27 cellular contexts compared by ENCODE assay signal in genomic region chr2:15750822-15751221, GRCh38.
"Had no signal": no experiment of that assay in that cellular context is flagged by ENCODE, and none has a peak within 500 bp of the region (broad histone marks: within the 10 kb centered on the region; RNA-seq: fewer than 3 reads in every experiment).

No MANE protein-coding gene starts in this region.

- H3K4me1 Mint-ChIP-seq: activated B cell treated with CpG ODN at 0.5 μM for 24 hours; activated CD4-positive, alpha-beta T cell treated with anti-CD3 and anti-CD28 coated beads, Interleukin-2, amount 10 ng/mL, durations not matched to agents 24 days and 14 days; activated CD8-positive, alpha-beta memory T cell treated with anti-CD3 and anti-CD28 coated beads, Interleukin-2, amount 10 ng/mL, durations not matched to agents 7 days and 5 days; activated naive CD4-positive, alpha-beta T cell treated with anti-CD3 and anti-CD28 coated beads, Interleukin-2, amount 50 U/mL, for 24 hours; T-cell had no signal

- FAIRE-seq: K562, RCC 7860, TTC549 had no signal

- ATAC-seq: activated CD8-positive, alpha-beta memory T cell treated with anti-CD3 and anti-CD28 coated beads, Interleukin-2, amount 10 ng/mL, durations not matched to agents 7 days and 5 days; K562; PC-3; T-cell had no signal

- H3K9me3 Mint-ChIP-seq: activated B cell treated with CpG ODN at 0.5 μM for 24 hours; activated CD4-positive, alpha-beta T cell treated with anti-CD3 and anti-CD28 coated beads, Interleukin-2, amount 10 ng/mL, durations not matched to agents 24 days and 14 days; activated naive CD4-positive, alpha-beta T cell treated with anti-CD3 and anti-CD28 coated beads, Interleukin-2, amount 50 U/mL, for 24 hours; activated T-cell treated with anti-CD3 and anti-CD28 coated beads, Interleukin-2, amount 50 U/mL, for 24 hours; activated T-helper 1 cell treated with anti-CD3 and anti-CD28 coated beads, Interleukin-12 subunit alpha, Interleukin-12 subunit beta, Interleukin-2, Interleukin-4 antibody, amounts not matched to agents 30 ng/mL and 10 ng/mL and 1 ng/mL, durations not matched to agents 14 hours and 24 hours and 36 hours; T-cell had no signal

- H3K36me3 Mint-ChIP-seq: activated CD8-positive, alpha-beta memory T cell treated with anti-CD3 and anti-CD28 coated beads, Interleukin-2, amount 10 ng/mL, durations not matched to agents 7 days and 5 days; activated naive CD4-positive, alpha-beta T cell treated with anti-CD3 and anti-CD28 coated beads, Interleukin-2, amount 50 U/mL, for 24 hours; T-cell had no signal

- H3K27ac Mint-ChIP-seq: activated B cell treated with CpG ODN at 0.5 μM for 24 hours; activated CD4-positive, alpha-beta T cell treated with anti-CD3 and anti-CD28 coated beads, Interleukin-2, amount 10 ng/mL, durations not matched to agents 24 days and 14 days; activated CD8-positive, alpha-beta memory T cell treated with anti-CD3 and anti-CD28 coated beads, Interleukin-2, amount 10 ng/mL, durations not matched to agents 7 days and 5 days; activated naive CD4-positive, alpha-beta T cell treated with anti-CD3 and anti-CD28 coated beads, Interleukin-2, amount 50 U/mL, for 24 hours; activated T-cell treated with anti-CD3 and anti-CD28 coated beads, Interleukin-2, amount 50 U/mL, for 24 hours; activated T-helper 1 cell treated with anti-CD3 and anti-CD28 coated beads, Interleukin-12 subunit alpha, Interleukin-12 subunit beta, Interleukin-2, Interleukin-4 antibody, amounts not matched to agents 30 ng/mL and 10 ng/mL and 1 ng/mL, durations not matched to agents 14 hours and 24 hours and 36 hours; T-cell had no signal

- H3K27me3 Mint-ChIP-seq: activated CD4-positive, alpha-beta T cell treated with anti-CD3 and anti-CD28 coated beads, Interleukin-2, amount 10 ng/mL, durations not matched to agents 24 days and 14 days; activated CD8-positive, alpha-beta memory T cell treated with anti-CD3 and anti-CD28 coated beads, Interleukin-2, amount 10 ng/mL, durations not matched to agents 7 days and 5 days had no signal

- H3K27ac ChIP-seq: SK-N-MC had no signal

- H3K4me3 ChIP-seq: K562, SK-N-MC had no signal

- H3K4me3 Mint-ChIP-seq: activated B cell treated with CpG ODN at 0.5 μM for 24 hours; activated CD4-positive, alpha-beta T cell treated with anti-CD3 and anti-CD28 coated beads, Interleukin-2, amount 10 ng/mL, durations not matched to agents 24 days and 14 days; activated CD8-positive, alpha-beta memory T cell treated with anti-CD3 and anti-CD28 coated beads, Interleukin-2, amount 10 ng/mL, durations not matched to agents 7 days and 5 days; activated naive CD4-positive, alpha-beta T cell treated with anti-CD3 and anti-CD28 coated beads, Interleukin-2, amount 50 U/mL, for 24 hours; activated T-cell treated with anti-CD3 and anti-CD28 coated beads, Interleukin-2, amount 50 U/mL, for 24 hours; activated T-helper 1 cell treated with anti-CD3 and anti-CD28 coated beads, Interleukin-12 subunit alpha, Interleukin-12 subunit beta, Interleukin-2, Interleukin-4 antibody, amounts not matched to agents 30 ng/mL and 10 ng/mL and 1 ng/mL, durations not matched to agents 14 hours and 24 hours and 36 hours; T-cell had no signal

- DNase-seq: activated B cell treated with CpG ODN at 0.5 μM for 24 hours; activated CD4-positive, alpha-beta T cell treated with anti-CD3 and anti-CD28 coated beads for 1 hour; activated CD4-positive, alpha-beta T cell treated with anti-CD3 and anti-CD28 coated beads, Interleukin-2, amount 10 ng/mL, durations not matched to agents 24 days and 14 days; activated CD4-positive, alpha-beta T cell treated with anti-CD3 and anti-CD28 coated beads, Interleukin-2, amount 50 U/mL, for 48 hours; activated CD8-positive, alpha-beta memory T cell treated with anti-CD3 and anti-CD28 coated beads, Interleukin-2, amount 10 ng/mL, durations not matched to agents 7 days and 5 days; activated effector memory CD4-positive, alpha-beta T cell treated with Interleukin-2 at 50 U/mL for 16 hours; activated naive CD4-positive, alpha-beta T cell; activated T-cell treated with anti-CD3 and anti-CD28 coated beads, Interleukin-2, amount 50 U/mL, for 24 hours; aorta; Karpas-422; NCI-H1048; NCI-H146; NCI-H187 treated with DMSO at 0.1 percent for 48 hours; NCI-H2081 treated with DMSO at 0.1 percent for 48 hours; NCI-H446; NCI-H524; PC-3; SHP77 treated with DMSO at 0.1 percent for 48 hours; T-cell; T-helper 2 cell; T1000 had no signal
